Comparison of ENCODE assay signal across 9 cellular contexts in genomic region chr2:54577944-54578667, GRCh38.
DNase-seq lines count a peak whose midpoint lies in the region; ATAC-seq and TF ChIP-seq lines count a peak whose summit lies in the region.
"Had no signal": no experiment of that assay in that cellular context is flagged by ENCODE, and none has a peak within 500 bp of the region (broad histone marks: within the 10 kb centered on the region; RNA-seq: fewer than 3 reads in every experiment).

No MANE protein-coding gene starts in this region.

- no peaks in the 10 kb centered on the region for H3K27me3 Mint-ChIP-seq in activated naive CD4-positive, alpha-beta T cell treated with anti-CD3 and anti-CD28 coated beads for 36 hours (ENCODE audit: low read depth)
- H3K27me3 Mint-ChIP-seq in stimulated activated naive CD8-positive, alpha-beta T cell treated with anti-CD3 and anti-CD28 coated beads, Interleukin-15, amount 100 ng/mL, for 72 hours = no peaks in the 10 kb centered on the region
- H3K27me3 Mint-ChIP-seq: dendritic cell treated with granulocyte-macrophage colony-stimulating factor and Interleukin-4, amounts not matched to agents 40 ng/mL and 50 ng/mL, for 4 days had no signal

- DNase-seq in activated naive CD4-positive, alpha-beta T cell treated with anti-CD3 and anti-CD28 coated beads for 36 hours = no peak
- no peak for DNase-seq in activated naive CD4-positive, alpha-beta T cell treated with anti-CD3 and anti-CD28 coated beads, Interleukin-2, amount 50 U/mL, for 16 hours
- DNase-seq in RWPE2 (ENCODE audit: low spot score) (no peak), mucosa of gallbladder (ENCODE audit: low spot score) (no peak), HPDE6-E6E7 (ENCODE audit: extremely low spot score) (no peak)
- DNase-seq in stimulated activated naive CD8-positive, alpha-beta T cell treated with anti-CD3 and anti-CD28 coated beads, Interleukin-15, amount 100 ng/mL, for 72 hours = no peak
- DNase-seq in effector CD4-positive, alpha-beta T cell = no peak

- 8 to 17% methylated on average over 6 of the region's 6 CpGs for WGBS in gastroesophageal sphincter (ENCODE audit: low coverage in 1 of 2), 2 donors

- no peak overlapping the region for H3K4me3 Mint-ChIP-seq in activated naive CD4-positive, alpha-beta T cell treated with anti-CD3 and anti-CD28 coated beads for 36 hours
- peak overlapping the region; percentile 14 to 68 for H3K4me3 Mint-ChIP-seq in stimulated activated naive CD8-positive, alpha-beta T cell treated with anti-CD3 and anti-CD28 coated beads, Interleukin-15, amount 100 ng/mL, for 72 hours
- H3K4me3 Mint-ChIP-seq: dendritic cell treated with granulocyte-macrophage colony-stimulating factor and Interleukin-4, amounts not matched to agents 40 ng/mL and 50 ng/mL, for 4 days had no signal

- H3K36me3 ChIP-seq in RWPE2 (ENCODE audit: low read depth) (peaks cover 12% of the 10 kb centered on the region), gastroesophageal sphincter (no peaks in the 10 kb centered on the region)

- CTCF ChIA-PET in activated naive CD4-positive, alpha-beta T cell treated with anti-CD3 and anti-CD28 coated beads for 36 hours (lab: Charles Lee) = interaction anchor here (1.9 to 2.8 kb wide), 2 partner anchors 11 to 28 kb away, joined by 6 to 11 read pairs; no protein-coding TSS in a partner anchor

- H3K27me3 ChIP-seq in RWPE2 (ENCODE audit: insufficient read depth, poor library complexity, severe bottlenecking) (no peaks in the 10 kb centered on the region), gastroesophageal sphincter (no peaks in the 10 kb centered on the region)

- H3K4me1 ChIP-seq in RWPE2 (ENCODE audit: insufficient read depth, poor library complexity, severe bottlenecking) (peaks cover 67% of the 10 kb centered on the region), gastroesophageal sphincter (peaks cover 15 to 97% (median 56%) of the 10 kb centered on the region in 3 donors)

- TF ChIP-seq POLR2A in gastroesophageal sphincter (IDR thresholded peaks at IDR 0.05) = no peak

- H3K9me3 ChIP-seq in RWPE2 (ENCODE audit: severe bottlenecking) (no peaks in the 10 kb centered on the region), gastroesophageal sphincter (no peaks in the 10 kb centered on the region)

- peaks cover 94% of the 10 kb centered on the region for H3K4me1 Mint-ChIP-seq in activated naive CD4-positive, alpha-beta T cell treated with anti-CD3 and anti-CD28 coated beads for 36 hours (ENCODE audit: low read depth)
- H3K4me1 Mint-ChIP-seq in stimulated activated naive CD8-positive, alpha-beta T cell treated with anti-CD3 and anti-CD28 coated beads, Interleukin-15, amount 100 ng/mL, for 72 hours = peaks cover 98% of the 10 kb centered on the region

- H3K36me3 Mint-ChIP-seq in activated naive CD4-positive, alpha-beta T cell treated with anti-CD3 and anti-CD28 coated beads for 36 hours (ENCODE audit: low read depth) = peaks cover 11% of the 10 kb centered on the region

- H3K27ac Mint-ChIP-seq in activated naive CD4-positive, alpha-beta T cell treated with anti-CD3 and anti-CD28 coated beads for 36 hours = peak overlapping the region; percentile 50
- peak overlapping the region in 1 of 2 donors; percentile 7 for H3K27ac Mint-ChIP-seq in stimulated activated naive CD8-positive, alpha-beta T cell treated with anti-CD3 and anti-CD28 coated beads, Interleukin-15, amount 100 ng/mL, for 72 hours
- H3K27ac Mint-ChIP-seq: dendritic cell treated with granulocyte-macrophage colony-stimulating factor and Interleukin-4, amounts not matched to agents 40 ng/mL and 50 ng/mL, for 4 days had no signal

- H3K27ac ChIP-seq in RWPE2 (ENCODE audit: poor library complexity, severe bottlenecking) = peak overlapping the region; percentile 100
- peak overlapping the region in 3 of 4 donors; percentile 27 to 48 (median 34) for H3K27ac ChIP-seq in gastroesophageal sphincter

- H3K4me3 ChIP-seq in RWPE2 (ENCODE audit: severe bottlenecking) = no peak overlapping the region
- H3K4me3 ChIP-seq in gastroesophageal sphincter = no peak overlapping the region

- H3K9me3 Mint-ChIP-seq in activated naive CD4-positive, alpha-beta T cell treated with anti-CD3 and anti-CD28 coated beads for 36 hours = peaks cover 2% of the 10 kb centered on the region
- H3K9me3 Mint-ChIP-seq in stimulated activated naive CD8-positive, alpha-beta T cell treated with anti-CD3 and anti-CD28 coated beads, Interleukin-15, amount 100 ng/mL, for 72 hours = peaks cover 0 to 10% of the 10 kb centered on the region in 2 donors
- H3K9me3 Mint-ChIP-seq: dendritic cell treated with granulocyte-macrophage colony-stimulating factor and Interleukin-4, amounts not matched to agents 40 ng/mL and 50 ng/mL, for 4 days had no signal

- TF ChIP-seq EP300 in gastroesophageal sphincter (IDR thresholded peaks at IDR 0.05) = no peak

- ATAC-seq in RWPE2 (ENCODE audit: low read depth) (no peak), gastroesophageal sphincter (no peak)
- no peak for ATAC-seq in stimulated activated naive CD8-positive, alpha-beta T cell treated with anti-CD3 and anti-CD28 coated beads, Interleukin-15, amount 100 ng/mL, for 72 hours

- TF ChIP-seq CTCF in RWPE2 (IDR thresholded peaks at IDR 0.05; ENCODE audit: poor library complexity, severe bottlenecking) (no peak), gastroesophageal sphincter (IDR thresholded peaks at IDR 0.05) (no peak)

- intact Hi-C loops in activated naive CD4-positive, alpha-beta T cell treated with anti-CD3 and anti-CD28 coated beads for 36 hours (cut with micrococcal nuclease) = no loop called here
